ENCODE assay signal across 17 cellular contexts in genomic region chr10:102982281-102982680, GRCh38.
"Had no signal": no experiment of that assay in that cellular context is flagged by ENCODE, and none has a peak within 500 bp of the region (broad histone marks: within the 10 kb centered on the region; RNA-seq: fewer than 3 reads in every experiment).

No MANE protein-coding gene starts in this region.

- H3K36me3 ChIP-seq: gastrocnemius medialis, heart right ventricle, right atrium auricular region, sigmoid colon, stomach, thoracic aorta, transverse colon had no signal

- H3K36me3 Mint-ChIP-seq: natural killer cell had no signal

- H3K27ac ChIP-seq: gastrocnemius medialis, heart right ventricle, right atrium auricular region, sigmoid colon, stomach, transverse colon had no signal

- DNase-seq: effector memory CD4-positive, alpha-beta T cell; gastrocnemius medialis; heart right ventricle; hypothalamus; kidney glomerular epithelial cell; natural killer cell; posterior cingulate gyrus; sigmoid colon; small intestine; stimulated activated CD4-positive, alpha-beta T cell treated with anti-CD3 and anti-CD28 coated beads, Interleukin-12 subunit alpha, Interleukin-12 subunit beta, amount 100 ng/mL, for 4 hours; stimulated activated naive CD4-positive, alpha-beta T cell; stomach; substantia nigra; transverse colon had no signal

- H3K27ac Mint-ChIP-seq: natural killer cell had no signal

- H3K27me3 ChIP-seq: gastrocnemius medialis, heart right ventricle, right atrium auricular region, sigmoid colon, stomach, transverse colon had no signal

- H3K4me3 ChIP-seq: gastrocnemius medialis, heart right ventricle, right atrium auricular region, sigmoid colon, stomach, thoracic aorta, transverse colon had no signal

- H3K9me3 ChIP-seq: gastrocnemius medialis, heart right ventricle, right atrium auricular region, sigmoid colon, stomach, thoracic aorta, transverse colon had no signal

- H3K4me3 Mint-ChIP-seq: natural killer cell, neural crest cell had no signal

- H3K9me3 Mint-ChIP-seq: natural killer cell, neural crest cell had no signal

- H3K4me1 Mint-ChIP-seq: natural killer cell, neural crest cell had no signal

- H3K4me1 ChIP-seq: gastrocnemius medialis, heart right ventricle, right atrium auricular region, sigmoid colon, stomach had no signal
